Comparison of ENCODE assay signal across 9 cellular contexts in genomic region chr11:46309669-46310288, GRCh38. TPM values are rescaled to one million over a fixed set of nuclear protein-coding genes. Genes with fewer than 3 reads are reported as not detected.
DNase-seq lines count a peak whose midpoint lies in the region; ATAC-seq, FAIRE-seq and TF ChIP-seq lines count a peak whose summit lies in the region.
"Had no signal": no experiment of that assay in that cellular context is flagged by ENCODE, and none has a peak within 500 bp of the region (broad histone marks: within the 10 kb centered on the region; RNA-seq: fewer than 3 reads in every experiment).

No MANE protein-coding gene starts in this region.

- H3K4me2 ChIP-seq in Loucy (ENCODE audit: low read depth, low read length, poor library complexity, severe bottlenecking), result peak overlapping the region; percentile 47
- peak overlapping the region; percentile 14; the same call in 1 of the 2 replicates for H3K4me2 ChIP-seq in K562 (ENCODE audit: insufficient read depth, low read length)

- H3K27me3 ChIP-seq in Loucy (ENCODE audit: insufficient read depth, low read length, poor library complexity, severe bottlenecking) (no peaks in the 10 kb centered on the region), K562 (ENCODE audit: control insufficient read depth in 2 of 2, insufficient read depth in 2 of 2, low read length in 2 of 2) (no peaks in the 10 kb centered on the region)

- H3K4me3 Mint-ChIP-seq in stimulated activated effector memory CD8-positive, alpha-beta T cell treated with anti-CD3 and anti-CD28 coated beads, Interleukin-12 subunit alpha, Interleukin-12 subunit beta, amount 100 ng/mL, for 72 hours, result no peak overlapping the region

- intact Hi-C loops in K562 (cut with micrococcal nuclease), result no loop called here

- POLR2A ChIA-PET in K562 (lab: Yijun Ruan, JAX), result interaction anchor here (0.6 to 1.3 kb wide), 4 partner anchors 20 to 544 kb away, joined by 3 to 4 read pairs (median 3); no protein-coding TSS in a partner anchor

- TF ChIP-seq RAD21 in K562 (CRISPR knock-in tag; conservative IDR thresholded peaks at IDR 0.05 in 1 of 2, IDR thresholded peaks at IDR 0.05 in 1 of 2), result no peak

- no peak overlapping the region for H3K27ac Mint-ChIP-seq in stimulated activated effector memory CD8-positive, alpha-beta T cell treated with anti-CD3 and anti-CD28 coated beads, Interleukin-12 subunit alpha, Interleukin-12 subunit beta, amount 100 ng/mL, for 72 hours

- CTCF ChIA-PET in K562 (lab: Yijun Ruan, JAX; ENCODE audit: low intra/inter-chr PET ratio), result interaction anchor here (1.3 to 2.6 kb wide), 3 partner anchors 62 to 73 kb away, joined by 3 to 20 read pairs (median 19); no protein-coding TSS in a partner anchor

- in situ Hi-C loops in K562 (cut with MboI), result loop anchor here (5.0 to 10.0 kb wide), 2 partner anchors 65 to 172 kb away; no protein-coding TSS in a partner anchor

- peak; percentile 90 for FAIRE-seq in K562 (lab: Jason Lieb, UNC)

- no peaks in the 10 kb centered on the region for H3K36me3 ChIP-seq in Loucy (ENCODE audit: insufficient read depth, low read length)
- H3K36me3 ChIP-seq in K562 (ENCODE audit: control insufficient read depth, insufficient read depth, low read length), result peaks cover 24% of the 10 kb centered on the region; the same call in 2 of the 3 replicates

- H3K9ac ChIP-seq in Loucy (ENCODE audit: low read depth, low read length, poor library complexity, severe bottlenecking) (peak overlapping the region; percentile 34), K562 (ENCODE audit: insufficient read depth in 1 of 2, low read depth in 2 of 2, low read length in 2 of 2) (peak overlapping the region; percentile 36 to 85)

- H4K20me1 ChIP-seq in Loucy (ENCODE audit: insufficient read depth, low read length, poor library complexity, severe bottlenecking), result no peaks in the 10 kb centered on the region
- no peaks in the 10 kb centered on the region for H4K20me1 ChIP-seq in K562 (replicated peaks; ENCODE audit: control insufficient read depth, insufficient read depth, low read length)

- ATAC-seq in GM21381 (IDR thresholded peaks at IDR 0.05; ENCODE audit: unreplicated experiment) (peak; percentile 52), K562 (peak; percentile 88), HG03571 (IDR thresholded peaks at IDR 0.05; ENCODE audit: unreplicated experiment) (no peak)
- ATAC-seq in stimulated activated effector memory CD8-positive, alpha-beta T cell treated with anti-CD3 and anti-CD28 coated beads, Interleukin-12 subunit alpha, Interleukin-12 subunit beta, amount 100 ng/mL, for 72 hours, result no peak

- no peaks in the 10 kb centered on the region for H3K36me3 Mint-ChIP-seq in stimulated activated effector memory CD8-positive, alpha-beta T cell treated with anti-CD3 and anti-CD28 coated beads, Interleukin-12 subunit alpha, Interleukin-12 subunit beta, amount 100 ng/mL, for 72 hours

- H3K9me3 Mint-ChIP-seq in stimulated activated effector memory CD8-positive, alpha-beta T cell treated with anti-CD3 and anti-CD28 coated beads, Interleukin-12 subunit alpha, Interleukin-12 subunit beta, amount 100 ng/mL, for 72 hours, result no peaks in the 10 kb centered on the region

- WGBS in K562 (ENCODE audit: insufficient coverage, low coverage, missing lambda C conversion rate), result 12% methylated on average over 4 of the region's 4 CpGs

- peak overlapping the region; percentile 62; the same call in 1 of the 2 replicates for H2AFZ ChIP-seq in Loucy (ENCODE audit: low read length)
- H2AFZ ChIP-seq in K562 (ENCODE audit: low read depth, low read length), result peak overlapping the region; percentile 64

- peak overlapping the region; percentile 75 for H3K27ac ChIP-seq in K562 (ENCODE audit: extremely low read depth, low read depth, low read length)

- H3K4me3 ChIP-seq in Loucy (ENCODE audit: low read length, poor library complexity, severe bottlenecking) (no peak overlapping the region), K562 (no peak overlapping the region)

- BruUV-seq in K562 (replicated peaks; lab: Mats Ljungman, UMichigan), result no TSS peak

- TF ChIP-seq POLR2A in K562 (conservative IDR thresholded peaks at IDR 0.05), result 0 out of 2 replicates have a peak, but pooled peaks have one; percentile 18

- H3K9me3 ChIP-seq in Loucy (ENCODE audit: insufficient read depth, low read depth, low read length) (no peaks in the 10 kb centered on the region), K562 (replicated peaks; ENCODE audit: control insufficient read depth, insufficient read depth, low read depth, low read length) (no peaks in the 10 kb centered on the region)

- DNase-seq in CD1c-positive myeloid dendritic cell (ENCODE audit: extremely low spot score) (peak; percentile 77), K562 (ENCODE audit: extremely low read depth in 1 of 4, low spot score in 3 of 4) (peak; percentile 77 to 88 (median 83)), middle frontal gyrus (ENCODE audit: extremely low spot score, low spot score) (no peak), pons (ENCODE audit: low spot score) (no peak)
- no peak for DNase-seq in stimulated activated effector memory CD8-positive, alpha-beta T cell treated with anti-CD3 and anti-CD28 coated beads, Interleukin-12 subunit alpha, Interleukin-12 subunit beta, amount 100 ng/mL, for 72 hours (ENCODE audit: low spot score in 2 of 2)

- H3K9me2 ChIP-seq in Loucy (replicated peaks; ENCODE audit: low read depth, low read length), result no peaks in the 10 kb centered on the region

- no peaks in the 10 kb centered on the region for H3K9me1 ChIP-seq in K562 (ENCODE audit: control insufficient read depth, insufficient read depth, low read length)

- no peaks in the 10 kb centered on the region for H3F3A ChIP-seq in Loucy (ENCODE audit: low read depth)

- no peaks in the 10 kb centered on the region for H3K79me2 ChIP-seq in Loucy (ENCODE audit: insufficient read depth, low read length)
- H3K79me2 ChIP-seq in K562 (ENCODE audit: control insufficient read depth, insufficient read depth, low read length), result no peaks in the 10 kb centered on the region

- peaks cover 5% of the 10 kb centered on the region for H3K4me1 Mint-ChIP-seq in stimulated activated effector memory CD8-positive, alpha-beta T cell treated with anti-CD3 and anti-CD28 coated beads, Interleukin-12 subunit alpha, Interleukin-12 subunit beta, amount 100 ng/mL, for 72 hours

- peak; percentile 15; the same call in 1 of the 2 replicates for TF ChIP-seq EP300 in K562 (IDR thresholded peaks at IDR 0.05; ENCODE audit: low read length)

- H3K4me1 ChIP-seq in Loucy (ENCODE audit: insufficient read depth, low read length, poor library complexity, severe bottlenecking) (peaks cover 29% of the 10 kb centered on the region), K562 (replicated peaks in 1 of 2; ENCODE audit: control insufficient read depth in 2 of 2, insufficient read depth in 2 of 2, low read length in 2 of 2) (peaks cover 16 to 37% of the 10 kb centered on the region in 2 experiments)

- no peak for TF ChIP-seq CTCF in Loucy (conservative IDR thresholded peaks at IDR 0.05; ENCODE audit: low read length)
- no peak for TF ChIP-seq CTCF in K562 (IDR thresholded peaks at IDR 0.05 in 2 of 3, conservative IDR thresholded peaks at IDR 0.05 in 1 of 3; ENCODE audit: insufficient read depth in 2 of 3, low read depth in 1 of 3, low read length in 3 of 3)

TF ChIP-seq in K562, 482 proteins besides CTCF, POLR2A, EP300 and RAD21 (continues in another document):
- no peak for TF ChIP-seq SLC30A9 (CRISPR knock-in tag; IDR thresholded peaks at IDR 0.05)
- TF ChIP-seq NR2C1 (IDR thresholded peaks at IDR 0.05), result no peak
- no peak for TF ChIP-seq NR2C1 (tag; IDR thresholded peaks at IDR 0.05)
- TF ChIP-seq ZFX (CRISPR knock-in tag; IDR thresholded peaks at IDR 0.05), result peak; percentile 51; the same call in 1 of the 2 replicates
- peak; percentile 87 for TF ChIP-seq NFE2 (IDR thresholded peaks at IDR 0.05; ENCODE audit: low read depth)
- TF ChIP-seq ZBTB8A (IDR thresholded peaks at IDR 0.05; ENCODE audit: partially characterized antibody), result no peak
- peak; percentile 80 for TF ChIP-seq C11orf30 (IDR thresholded peaks at IDR 0.05; ENCODE audit: low read depth)
- peak; percentile 69; the same call in 1 of the 2 replicates for TF ChIP-seq MAFF (IDR thresholded peaks at IDR 0.05; ENCODE audit: low read length)

RNA-seq across cellular contexts. Expression of gene CREB3L1, which starts 32.3 kb away (rescaled TPM):
- 19.2 and 27.7 TPM in 2 replicates for total RNA-seq in K562 (2011; cell fraction: chromatin; rRNA removed; ENCODE audit: low replicate concordance)
- 19.9 and 20.2 TPM in 2 replicates for total RNA-seq in K562 (2011; cell fraction: nucleolus; rRNA removed)
- 24.8 and 32.7 TPM in 2 replicates for total RNA-seq in K562 (2011; cell fraction: nucleoplasm; rRNA removed)
- 4.1 and 7.1 TPM in 2 replicates for total RNA-seq in K562 (2014; rRNA removed)
- 3.7 and 5.2 TPM in 2 replicates for total RNA-seq in K562 (2014; rRNA removed; fragmentation: Illumina TruSeq; extraction: Trizol)
- 2.4 and 5.5 TPM in 2 replicates for total RNA-seq in K562 (2015; rRNA removed; fragmentation: Illumina TruSeq; extraction: Trizol)
- total RNA-seq in K562 (2021), result 24.9 and 27.6 TPM in 2 replicates
- 1.3 and 3.0 TPM in 2 replicates for polyA plus RNA-seq in K562 (2011; rRNA removed)
- polyA plus RNA-seq in K562 (2011; cell fraction: cytosol; rRNA removed), result 2.3 and 2.9 TPM in 2 replicates
- polyA plus RNA-seq in K562 (2011; cell fraction: nucleus; rRNA removed), result 4.5 and 7.2 TPM in 2 replicates
- 17.1 and 21.9 TPM in 2 replicates for polyA plus RNA-seq in K562 (2012)
- 16.2 and 20.5 TPM in 2 replicates for polyA plus RNA-seq in K562 (2014; fragmentation: Illumina TruSeq; extraction: Trizol)
- 1 to 10 TPM; 1.2 to 1.4 TPM for polyA plus RNA-seq in K562 (2014; fragmentation: Nextera tagmentation; extraction: Ambion mirVana)
- 4.9 and 5.3 TPM in 2 replicates for polyA plus RNA-seq in K562 (2014; rRNA removed)
- polyA minus RNA-seq in K562 (2011; rRNA and poly(A)+ RNA removed), result 4.1 and 4.8 TPM in 2 replicates
- polyA minus RNA-seq in K562 (2011; cell fraction: cytosol; rRNA and poly(A)+ RNA removed), result 15.2 and 25.1 TPM in 2 replicates
- 3.4 and 5.2 TPM in 2 replicates for polyA minus RNA-seq in K562 (2011; cell fraction: nucleus; rRNA and poly(A)+ RNA removed)
- polyA plus RNA-seq: neural cell had no signal

RNA-seq across cellular contexts. Expression of gene DGKZ, which starts 37.5 kb away (rescaled TPM):
- 71.0 and 248 TPM in 2 replicates for total RNA-seq in K562 (2011; cell fraction: chromatin; rRNA removed; ENCODE audit: low replicate concordance)
- total RNA-seq in K562 (2011; cell fraction: nucleolus; rRNA removed), result 153 and 166 TPM in 2 replicates
- 88.0 and 98.6 TPM in 2 replicates for total RNA-seq in K562 (2011; cell fraction: nucleoplasm; rRNA removed)
- total RNA-seq in K562 (2014; rRNA removed) (78.5 and 108 TPM in 2 replicates), K562 (2014; rRNA removed; fragmentation: Illumina TruSeq; extraction: Trizol) (10.9 and 13.6 TPM in 2 replicates), K562 (2015; rRNA removed; fragmentation: Illumina TruSeq; extraction: Trizol) (44.2 and 47.5 TPM in 2 replicates), K562 (2021) (87.8 and 100 TPM in 2 replicates)
- polyA plus RNA-seq in K562 (2011; rRNA removed) (28.2 and 49.4 TPM in 2 replicates), K562 (2014; fragmentation: Illumina TruSeq; extraction: Trizol) (48.8 and 66.2 TPM in 2 replicates), K562 (2014; fragmentation: Nextera tagmentation; extraction: Ambion mirVana) (under 1 TPM; 0.51 to 0.71 TPM), K562 (2014; rRNA removed) (73.5 and 77.9 TPM in 2 replicates)
- polyA plus RNA-seq in K562 (2011; cell fraction: cytosol; rRNA removed), result 55.4 and 121 TPM in 2 replicates
- polyA plus RNA-seq in K562 (2011; cell fraction: nucleus; rRNA removed), result 203 and 295 TPM in 2 replicates
- 64.0 and 103 TPM in 2 replicates for polyA plus RNA-seq in K562 (2012)
- polyA minus RNA-seq in K562 (2011; rRNA and poly(A)+ RNA removed), result 18.5 and 28.5 TPM in 2 replicates
- 53.9 and 65.8 TPM in 2 replicates for polyA minus RNA-seq in K562 (2011; cell fraction: cytosol; rRNA and poly(A)+ RNA removed)
- 59.1 and 64.5 TPM in 2 replicates for polyA minus RNA-seq in K562 (2011; cell fraction: nucleus; rRNA and poly(A)+ RNA removed)

Comparison
In these comparisons a context has a peak if more than half of its experiments do, and no peak if none do; other contexts are left out.
1. DNase-seq: peak in CD1c-positive myeloid dendritic cell (single experiment) and K562 (4 of 4); none in middle frontal gyrus (single experiment), stimulated activated effector memory CD8-positive, alpha-beta T cell treated with anti-CD3 and anti-CD28 coated beads, Interleukin-12 subunit alpha, Interleukin-12 subunit beta, amount 100 ng/mL, for 72 hours (0 of 2) and pons (single experiment).
2. ATAC-seq: peak in GM21381 (single experiment) and K562 (single experiment); none in HG03571 (single experiment) and stimulated activated effector memory CD8-positive, alpha-beta T cell treated with anti-CD3 and anti-CD28 coated beads, Interleukin-12 subunit alpha, Interleukin-12 subunit beta, amount 100 ng/mL, for 72 hours (single experiment).